In the genomic region with DNA sequence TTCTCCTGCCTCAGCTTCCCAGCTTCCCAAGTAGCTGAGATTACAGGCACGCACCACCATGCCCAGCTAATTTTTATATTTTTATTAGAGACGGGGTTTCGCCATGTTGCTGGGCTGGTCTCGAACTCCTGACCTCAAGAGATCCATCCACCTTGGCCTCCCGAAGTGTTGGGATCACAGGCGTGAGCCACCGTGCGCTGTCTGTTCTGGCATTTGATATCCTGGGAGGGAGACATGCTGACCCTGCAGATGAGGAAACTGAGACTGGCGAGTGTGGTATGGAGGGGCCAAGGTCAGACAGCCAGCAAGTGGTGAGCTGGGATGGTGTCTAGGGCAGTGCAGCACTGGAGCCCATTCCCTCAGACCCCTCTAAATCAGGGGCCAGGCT, we compare ENCODE assay signal across 16 cellular contexts. TPM values are rescaled to one million over a fixed set of nuclear protein-coding genes. Genes with fewer than 3 reads are reported as not detected.
DNase-seq lines count a peak whose midpoint lies in the region; ATAC-seq and TF ChIP-seq lines count a peak whose summit lies in the region.
"Had no signal": no experiment of that assay in that cellular context is flagged by ENCODE, and none has a peak within 500 bp of the region (broad histone marks: within the 10 kb centered on the region; RNA-seq: fewer than 3 reads in every experiment).

No MANE protein-coding gene starts in this region.

- TF ChIP-seq CTCF in RWPE1 (conservative IDR thresholded peaks at IDR 0.05; ENCODE audit: low read depth) (no peak), right lobe of liver (IDR thresholded peaks at IDR 0.05) (no peak), sigmoid colon (IDR thresholded peaks at IDR 0.05) (no peak), esophagus squamous epithelium (IDR thresholded peaks at IDR 0.05) (no peak)

- no peaks in the 10 kb centered on the region for H3K4me1 Mint-ChIP-seq in activated CD4-positive, alpha-beta T cell treated with anti-CD3 and anti-CD28 coated beads for 36 hours
- H3K4me1 Mint-ChIP-seq: CD4-positive, alpha-beta memory T cell had no signal

- H3K4me3 ChIP-seq in right lobe of liver (no peak overlapping the region), sigmoid colon (no peak overlapping the region), esophagus squamous epithelium (no peak overlapping the region)
- H3K4me3 ChIP-seq: HAP-1 had no signal

- no peak for TF ChIP-seq EP300 in sigmoid colon (IDR thresholded peaks at IDR 0.05)

- peak overlapping the region; percentile 38 for H3K27ac ChIP-seq in RWPE1
- H3K27ac ChIP-seq in right lobe of liver = no peak overlapping the region
- no peak overlapping the region for H3K27ac ChIP-seq in sigmoid colon
- no peak overlapping the region for H3K27ac ChIP-seq in esophagus squamous epithelium

- CTCF ChIA-PET in activated CD4-positive, alpha-beta T cell treated with anti-CD3 and anti-CD28 coated beads for 36 hours (lab: Charles Lee) = interaction anchor here (1.2 kb wide), 1 partner anchor 120 kb away, joined by 5 read pairs; no protein-coding TSS in a partner anchor
- CTCF ChIA-PET in RWPE1 (lab: Yijun Ruan, JAX) = interaction anchor here (0.8 to 0.9 kb wide), 2 partner anchors 9 to 26 kb away, joined by 3 to 4 read pairs; no protein-coding TSS in a partner anchor

- H3K4me1 ChIP-seq in right lobe of liver = peaks cover 0 to 12% (median 0%) of the 10 kb centered on the region in 4 donors
- H3K4me1 ChIP-seq in sigmoid colon = peaks cover 0 to 9% (median 7%) of the 10 kb centered on the region in 4 donors
- peaks cover 0 to 26% (median 5%) of the 10 kb centered on the region in 3 donors for H3K4me1 ChIP-seq in esophagus squamous epithelium
- H3K4me1 ChIP-seq: HAP-1 had no signal

- no peaks in the 10 kb centered on the region for H3K36me3 Mint-ChIP-seq in activated CD4-positive, alpha-beta T cell treated with anti-CD3 and anti-CD28 coated beads for 36 hours (ENCODE audit: low read depth)
- H3K36me3 Mint-ChIP-seq: CD4-positive, alpha-beta memory T cell; IgD-negative memory B cell had no signal

- no peaks in the 10 kb centered on the region for H3K9me3 Mint-ChIP-seq in activated CD4-positive, alpha-beta T cell treated with anti-CD3 and anti-CD28 coated beads for 36 hours (ENCODE audit: low read depth)
- H3K9me3 Mint-ChIP-seq: CD4-positive, alpha-beta memory T cell; IgD-negative memory B cell had no signal

- no peak for ATAC-seq in activated CD4-positive, alpha-beta T cell treated with anti-CD3 and anti-CD28 coated beads for 36 hours
- no peak for ATAC-seq in right lobe of liver

- H3K9me3 ChIP-seq in right lobe of liver (no peaks in the 10 kb centered on the region), sigmoid colon (no peaks in the 10 kb centered on the region), esophagus squamous epithelium (no peaks in the 10 kb centered on the region)
- H3K9me3 ChIP-seq: BE2C, HAP-1 had no signal

- no peak overlapping the region for H3K4me3 Mint-ChIP-seq in activated CD4-positive, alpha-beta T cell treated with anti-CD3 and anti-CD28 coated beads for 36 hours
- H3K4me3 Mint-ChIP-seq: CD4-positive, alpha-beta memory T cell; IgD-negative memory B cell had no signal

- intact Hi-C loops in activated CD4-positive, alpha-beta T cell treated with anti-CD3 and anti-CD28 coated beads for 36 hours (cut with DNase I, micrococcal nuclease) = no loop called here
- intact Hi-C loops in right lobe of liver (cut with DNase I) = loop anchor here (5.0 to 10.0 kb wide), 2 partner anchors 134 to 137 kb away; a partner anchor contains a TSS
- intact Hi-C loops in sigmoid colon (cut with DNase I) = no loop called here
- intact Hi-C loops in esophagus squamous epithelium (cut with DNase I) = no loop called here

- H3K27me3 ChIP-seq in right lobe of liver = no peaks in the 10 kb centered on the region
- H3K27me3 ChIP-seq in sigmoid colon = no peaks in the 10 kb centered on the region
- peaks cover 0 to 3% (median 0%) of the 10 kb centered on the region in 4 donors for H3K27me3 ChIP-seq in esophagus squamous epithelium
- H3K27me3 ChIP-seq: BE2C had no signal

- TF ChIP-seq POLR2A in right lobe of liver (IDR thresholded peaks at IDR 0.05) = no peak
- no peak for TF ChIP-seq POLR2A in sigmoid colon (IDR thresholded peaks at IDR 0.05)
- TF ChIP-seq POLR2A in esophagus squamous epithelium (IDR thresholded peaks at IDR 0.05) = no peak

- H3K36me3 ChIP-seq in right lobe of liver (no peaks in the 10 kb centered on the region), sigmoid colon (peaks cover 26 to 73% (median 46%) of the 10 kb centered on the region in 4 donors), esophagus squamous epithelium (peaks cover 15 to 100% (median 16%) of the 10 kb centered on the region in 3 donors)
- H3K36me3 ChIP-seq: BE2C, HAP-1 had no signal

- H3K27me3 Mint-ChIP-seq in activated CD4-positive, alpha-beta T cell treated with anti-CD3 and anti-CD28 coated beads for 36 hours = no peaks in the 10 kb centered on the region
- H3K27me3 Mint-ChIP-seq: CD4-positive, alpha-beta memory T cell; IgD-negative memory B cell had no signal

- POLR2A ChIA-PET in activated CD4-positive, alpha-beta T cell treated with anti-CD3 and anti-CD28 coated beads for 36 hours (lab: Charles Lee) = no interaction called here
- POLR2A ChIA-PET in RWPE1 (lab: Yijun Ruan, JAX; ENCODE audit: low non-redundant PET) = interaction anchor here (0.7 kb wide), 1 partner anchor 129 kb away, joined by 9 read pairs; no protein-coding TSS in a partner anchor

- peak; percentile 1 for DNase-seq in activated CD4-positive, alpha-beta T cell treated with anti-CD3 and anti-CD28 coated beads for 36 hours
- no peak for DNase-seq in activated CD4-positive, alpha-beta T cell treated with anti-CD3 and anti-CD28 coated beads, Interleukin-2, amount 50 U/mL, for 1 hour
- DNase-seq in RWPE1 (ENCODE audit: low spot score) (no peak), right lobe of liver (peak in 2 of 3 donors; percentile 11 to 18), sigmoid colon (peak; percentile 44), NCI-H345 treated with DMSO at 0.1 percent for 48 hours (lab: John Stamatoyannopoulos, UW; ENCODE audit: unreplicated experiment) (no peak), NCI-H187 treated with DMSO at 0.1 percent for 48 hours (lab: John Stamatoyannopoulos, UW) (no peak), esophagus squamous epithelium (lab: John Stamatoyannopoulos, UW) (no peak)
- DNase-seq: DMS79 treated with DMSO at 0.1 percent for 48 hours, Kasumi-1, MM.1S, NCI-H524 had no signal

- WGBS in right lobe of liver (ENCODE audit: insufficient coverage, low coverage, low lambda C conversion rate, missing lambda C conversion rate) = 98% methylated on average over 7 of the region's 9 CpGs
- WGBS in sigmoid colon, 2 donors = 89 to 95% methylated on average over 9 of the region's 9 CpGs
- 90 to 97% methylated on average over 6 to 8 of the region's 9 CpGs for WGBS in esophagus squamous epithelium, 2 donors

- no peak overlapping the region for H3K27ac Mint-ChIP-seq in activated CD4-positive, alpha-beta T cell treated with anti-CD3 and anti-CD28 coated beads for 36 hours
- H3K27ac Mint-ChIP-seq: CD4-positive, alpha-beta memory T cell; IgD-negative memory B cell had no signal

RNA-seq across cellular contexts. Expression of a gene that starts 44.6 kb away (rescaled TPM):
- 1 to 10 TPM; 4.2 to 5.7 TPM for total RNA-seq in activated CD4-positive, alpha-beta T cell treated with anti-CD3 and anti-CD28 coated beads for 36 hours
- total RNA-seq in right lobe of liver = 10 to 100 TPM in 4 of 6 experiments, 1 to 10 TPM in 2; 3.1 to 17.3 (median 11.2) TPM
- 10 to 100 TPM; 28.1 to 52.3 (median 40.0) TPM for total RNA-seq in sigmoid colon
- 10 to 100 TPM; 64.3 to 91.8 (median 79.1) TPM for polyA plus RNA-seq in sigmoid colon
- total RNA-seq in esophagus squamous epithelium = 10 to 100 TPM; 32.4 to 46.5 (median 39.0) TPM

Comparison
In these comparisons a context has a peak if more than half of its experiments do, and no peak if none do; other contexts are left out.
1. DNase-seq: peak in activated CD4-positive, alpha-beta T cell treated with anti-CD3 and anti-CD28 coated beads for 36 hours (single experiment), right lobe of liver (2 of 3) and sigmoid colon (single experiment); none in activated CD4-positive, alpha-beta T cell treated with anti-CD3 and anti-CD28 coated beads, Interleukin-2, amount 50 U/mL, for 1 hour (single experiment), RWPE1 (single experiment), NCI-H345 treated with DMSO at 0.1 percent for 48 hours (single experiment), NCI-H187 treated with DMSO at 0.1 percent for 48 hours (single experiment) and esophagus squamous epithelium (single experiment).
2. intact Hi-C loops: an anchor here in right lobe of liver (5.0 to 10.0 kb wide); none called in activated CD4-positive, alpha-beta T cell treated with anti-CD3 and anti-CD28 coated beads for 36 hours, sigmoid colon and esophagus squamous epithelium.